22 cellular contexts compared by ENCODE assay signal in the genomic region with DNA sequence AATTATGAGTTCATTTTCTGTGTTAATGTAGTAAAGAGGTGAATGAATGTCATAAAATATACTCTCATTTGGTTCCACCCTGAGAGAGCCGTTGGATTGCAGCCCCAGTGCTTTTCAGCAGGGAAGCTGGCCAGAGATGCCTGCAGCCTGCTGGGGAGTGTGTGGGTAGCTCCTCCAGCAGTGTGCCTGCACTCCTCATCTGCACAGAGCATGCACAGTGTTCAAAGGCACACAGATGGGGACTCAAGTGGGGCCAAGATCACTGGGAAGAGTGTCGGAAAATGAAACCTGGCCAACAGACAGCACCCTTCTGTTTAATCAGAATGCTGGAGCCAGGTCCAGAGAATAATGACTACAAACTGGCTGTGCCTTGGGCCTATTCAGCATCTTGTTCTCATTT.
DNase-seq lines count a peak whose midpoint lies in the region; ATAC-seq and TF ChIP-seq lines count a peak whose summit lies in the region.
"Had no signal": no experiment of that assay in that cellular context is flagged by ENCODE, and none has a peak within 500 bp of the region (broad histone marks: within the 10 kb centered on the region; RNA-seq: fewer than 3 reads in every experiment).

No MANE protein-coding gene starts in this region.

- peak overlapping the region in 2 of 3 experiments; percentile 47 to 66 for H3K27ac Mint-ChIP-seq in nephron
- H3K27ac Mint-ChIP-seq: activated B cell treated with CpG ODN at 0.5 μM for 24 hours; activated T-cell treated with anti-CD3 and anti-CD28 coated beads, Interleukin-2, amount 50 U/mL, for 72 hours; CD4-positive, alpha-beta memory T cell had no signal

- peak; percentile 93 for DNase-seq in DMS 273 (lab: John Stamatoyannopoulos, UW; ENCODE audit: unreplicated experiment)
- peak; percentile 14 for DNase-seq in NCI-H1694 treated with DMSO at 0.1 percent for 48 hours (lab: John Stamatoyannopoulos, UW)
- DNase-seq in anterior cingulate cortex (lab: John Stamatoyannopoulos, UW) = peak in 44 of 58 donors; percentile 6 to 83 (median 32)
- DNase-seq in H7 = no peak
- no peak for DNase-seq in left colon
- no peak for DNase-seq in transverse colon
- DNase-seq in NOMO-1 (lab: John Stamatoyannopoulos, UW; ENCODE audit: unreplicated experiment in 2 of 2) = no peak
- DNase-seq: activated B cell treated with CpG ODN at 0.5 μM for 24 hours; activated naive CD4-positive, alpha-beta T cell treated with anti-CD3 and anti-CD28 coated beads, Interleukin-2, amount 50 U/mL, for 16 hours; activated T-cell treated with anti-CD3 and anti-CD28 coated beads, Interleukin-2, amount 50 U/mL, for 72 hours; CD4-positive, alpha-beta memory T cell; DND-41; mammary epithelial cell; naive B cell; NCI-H2029 treated with DMSO at 0.1 percent for 48 hours; PC-9; SJCRH30; stimulated activated CD4-positive, alpha-beta T cell treated with anti-CD3 and anti-CD28 coated beads, Interleukin-2, amount 100 ng/mL, for 48 hours had no signal

- no peak overlapping the region for H3K27ac ChIP-seq in transverse colon
- H3K27ac ChIP-seq: ovary, PC-9, SJCRH30, skin epidermis, vagina had no signal

- 58% methylated on average over 2 of the region's 2 CpGs; no CpG with 5 or more reads in 1 of the 2 donors for WGBS in transverse colon (ENCODE audit: low coverage in 1 of 2), 2 donors

- no peak for TF ChIP-seq POLR2A in transverse colon (IDR thresholded peaks at IDR 0.05)

- no peak overlapping the region for H3K4me3 ChIP-seq in H7 (ENCODE audit: insufficient read depth, low read depth, low read length)
- no peak overlapping the region for H3K4me3 ChIP-seq in transverse colon
- H3K4me3 ChIP-seq: ovary, PC-9, SJCRH30, skin epidermis, vagina had no signal

- H3K4me1 ChIP-seq in transverse colon = no peaks in the 10 kb centered on the region
- H3K4me1 ChIP-seq: vagina had no signal

- H3K36me3 ChIP-seq in H7 (replicated peaks; ENCODE audit: control insufficient read depth, insufficient read depth, low read length) (no peaks in the 10 kb centered on the region), transverse colon (no peaks in the 10 kb centered on the region)
- H3K36me3 ChIP-seq: ovary, SJCRH30, vagina had no signal

- H3K9me3 Mint-ChIP-seq in nephron = no peaks in the 10 kb centered on the region
- H3K9me3 Mint-ChIP-seq: activated B cell treated with CpG ODN at 0.5 μM for 24 hours; activated T-cell treated with anti-CD3 and anti-CD28 coated beads, Interleukin-2, amount 50 U/mL, for 72 hours; naive B cell had no signal

- no peaks in the 10 kb centered on the region for H3K27me3 Mint-ChIP-seq in nephron (ENCODE audit: low read depth)
- H3K27me3 Mint-ChIP-seq: activated B cell treated with CpG ODN at 0.5 μM for 24 hours; CD4-positive, alpha-beta memory T cell; naive B cell had no signal

- intact Hi-C loops in left colon (cut with DNase I, micrococcal nuclease) = no loop called here
- intact Hi-C loops in transverse colon (cut with DNase I; ENCODE audit: low total_unique reads) = no loop called here

- TF ChIP-seq CTCF in nephron (IDR thresholded peaks at IDR 0.05; ENCODE audit: unreplicated experiment in 3 of 3) (no peak), transverse colon (IDR thresholded peaks at IDR 0.05) (no peak)

- H3K36me3 Mint-ChIP-seq in nephron (ENCODE audit: low read depth) = no peaks in the 10 kb centered on the region
- H3K36me3 Mint-ChIP-seq: CD4-positive, alpha-beta memory T cell; naive B cell had no signal

- no peak for ATAC-seq in left colon
- ATAC-seq: activated T-cell treated with anti-CD3 and anti-CD28 coated beads, Interleukin-2, amount 50 U/mL, for 72 hours had no signal

- H3K4me3 Mint-ChIP-seq in nephron = no peak overlapping the region
- H3K4me3 Mint-ChIP-seq: activated B cell treated with CpG ODN at 0.5 μM for 24 hours; activated T-cell treated with anti-CD3 and anti-CD28 coated beads, Interleukin-2, amount 50 U/mL, for 72 hours; CD4-positive, alpha-beta memory T cell had no signal

- TF ChIP-seq EP300 in transverse colon (IDR thresholded peaks at IDR 0.05; ENCODE audit: low read depth) = no peak

- H3K4me1 Mint-ChIP-seq in nephron = peaks cover 44% of the 10 kb centered on the region

- no peaks in the 10 kb centered on the region for H3K9me3 ChIP-seq in transverse colon
- H3K9me3 ChIP-seq: ovary, SJCRH30, vagina had no signal

- H3K27me3 ChIP-seq in H7 (ENCODE audit: control insufficient read depth, insufficient read depth, low read length) = no peaks in the 10 kb centered on the region
- H3K27me3 ChIP-seq in transverse colon = no peaks in the 10 kb centered on the region
- H3K27me3 ChIP-seq: ovary, SJCRH30, vagina had no signal

- in situ Hi-C loops in transverse colon (cut with MboI; ENCODE audit: low pct_ligation_motif_present in 1 of 4, low pct_unique_long_range_greater_than_20kb in 1 of 4, low sequenced_read_pairs in 3 of 4) = no loop called here

Comparison
In these comparisons a context has a peak if more than half of its experiments do, and no peak if none do; other contexts are left out.
1. DNase-seq: peak in DMS 273 (single experiment), NCI-H1694 treated with DMSO at 0.1 percent for 48 hours (single experiment) and anterior cingulate cortex (44 of 58); none in H7 (single experiment), left colon (0 of 2), transverse colon (single experiment) and NOMO-1 (0 of 2).